In genomic region chr4:105164548-105164947, GRCh38 we compare ENCODE assay signal across 27 cellular contexts.
"Had no signal": no experiment of that assay in that cellular context is flagged by ENCODE, and none has a peak within 500 bp of the region (broad histone marks: within the 10 kb centered on the region; RNA-seq: fewer than 3 reads in every experiment).

No MANE protein-coding gene starts in this region.

- ATAC-seq: left lobe of liver; mucosa of descending colon; naive thymus-derived CD4-positive, alpha-beta T cell; natural killer cell treated with Interleukin-12 subunit alpha and Interleukin-12 subunit beta and Interleukin-15 and Interleukin-18, amount 100 ng/mL, for 72 hours; pancreas; right lobe of liver; stimulated activated memory B cell treated with anti-CD40 and anti-IgM and Interleukin-4, amounts not matched to agents 10 μg/mL and 1 μg/mL and 100 μg/mL, for 72 hours; stimulated activated naive CD8-positive, alpha-beta T cell treated with anti-CD3 and anti-CD28 coated beads, Interleukin-15, amount 100 ng/mL, for 72 hours had no signal

- H3K4me1 ChIP-seq: prostate gland, right lobe of liver, uterus had no signal

- H3K27me3 Mint-ChIP-seq: naive thymus-derived CD4-positive, alpha-beta T cell; natural killer cell treated with Interleukin-12 subunit alpha and Interleukin-12 subunit beta and Interleukin-15 and Interleukin-18, amount 100 ng/mL, for 72 hours; stimulated activated memory B cell treated with anti-CD40 and anti-IgM and Interleukin-4, amounts not matched to agents 10 μg/mL and 1 μg/mL and 100 μg/mL, for 72 hours; stimulated activated naive CD8-positive, alpha-beta T cell treated with anti-CD3 and anti-CD28 coated beads, Interleukin-15, amount 100 ng/mL, for 72 hours; type B pancreatic cell had no signal

- H3K27me3 ChIP-seq: hepatocyte, pancreas, right lobe of liver, tibial nerve, uterus had no signal

- H3K27ac Mint-ChIP-seq: natural killer cell treated with Interleukin-12 subunit alpha and Interleukin-12 subunit beta and Interleukin-15 and Interleukin-18, amount 100 ng/mL, for 72 hours; stimulated activated memory B cell treated with anti-CD40 and anti-IgM and Interleukin-4, amounts not matched to agents 10 μg/mL and 1 μg/mL and 100 μg/mL, for 72 hours; type B pancreatic cell had no signal

- H3K4me3 ChIP-seq: hepatocyte, lung, mucosa of descending colon, pancreas, prostate gland, right lobe of liver, smooth muscle cell, tibial nerve, uterus had no signal

- H3K36me3 Mint-ChIP-seq: natural killer cell treated with Interleukin-12 subunit alpha and Interleukin-12 subunit beta and Interleukin-15 and Interleukin-18, amount 100 ng/mL, for 72 hours had no signal

- H3K27ac ChIP-seq: hepatocyte, pancreas, prostate gland, right lobe of liver, tibial nerve, uterus had no signal

- H3K36me3 ChIP-seq: pancreas, prostate gland, right lobe of liver, uterus had no signal

- DNase-seq: head of caudate nucleus; islet precursor cell; midbrain; mucosa of descending colon; naive thymus-derived CD4-positive, alpha-beta T cell; nucleus accumbens; pancreas; posterior cingulate gyrus; retina; right lobe of liver; stimulated activated CD4-positive, alpha-beta T cell treated with anti-CD3 and anti-CD28 coated beads, Interleukin-1b, Interleukin-23, amount 100 ng/mL, for 48 hours; stimulated activated CD4-positive, alpha-beta T cell treated with anti-CD3 and anti-CD28 coated beads, Interleukin-2, amount 100 ng/mL, for 48 hours; stimulated activated CD4-positive, alpha-beta T cell treated with anti-CD3 and anti-CD28 coated beads, Interleukin-4, amount 100 ng/mL, for 4 hours; stimulated activated CD8-positive, alpha-beta memory T cell treated with anti-CD3 and anti-CD28 coated beads, Interleukin-4, amount 100 ng/mL, for 48 hours; stimulated activated naive CD4-positive, alpha-beta T cell treated with Interleukin-2 at 50 U/mL for 16 hours; stimulated activated naive CD8-positive, alpha-beta T cell treated with anti-CD3 and anti-CD28 coated beads, Interleukin-15, amount 100 ng/mL, for 72 hours; substantia nigra; uterus had no signal

- H3K4me3 Mint-ChIP-seq: naive thymus-derived CD4-positive, alpha-beta T cell; natural killer cell treated with Interleukin-12 subunit alpha and Interleukin-12 subunit beta and Interleukin-15 and Interleukin-18, amount 100 ng/mL, for 72 hours; stimulated activated memory B cell treated with anti-CD40 and anti-IgM and Interleukin-4, amounts not matched to agents 10 μg/mL and 1 μg/mL and 100 μg/mL, for 72 hours; stimulated activated naive CD8-positive, alpha-beta T cell treated with anti-CD3 and anti-CD28 coated beads, Interleukin-15, amount 100 ng/mL, for 72 hours; type B pancreatic cell had no signal

- H3K9me3 ChIP-seq: mucosa of descending colon, pancreas, prostate gland, right lobe of liver, tibial nerve, uterus had no signal
